Comparison of ENCODE assay signal across 2 cellular contexts in genomic region chr6:143093290-143093689, GRCh38.
TF ChIP-seq lines count a peak whose summit lies in the region.

No MANE protein-coding gene starts in this region.

TF ChIP-seq in IMR-90, 13 proteins besides CTCF, POLR2A, EP300 and RAD21:
- no peak for TF ChIP-seq NFE2L2 (IDR thresholded peaks at IDR 0.05; ENCODE audit: low read depth, low read length)
- no peak for TF ChIP-seq MXI1 (IDR thresholded peaks at IDR 0.05; ENCODE audit: borderline replicate concordance, low read depth, low read length)
- TF ChIP-seq CEBPB (IDR thresholded peaks at IDR 0.05; ENCODE audit: low read depth, low read length) = no peak
- TF ChIP-seq MAFK (IDR thresholded peaks at IDR 0.05; ENCODE audit: low read depth, low read length) = peak; percentile 15; the same call in 1 of the 2 replicates
- TF ChIP-seq SMC3 (IDR thresholded peaks at IDR 0.05; ENCODE audit: low read depth, low read length) = no peak

TF ChIP-seq in K562, 482 proteins besides CTCF, POLR2A, EP300 and RAD21:
- TF ChIP-seq GTF2A2 (tag; IDR thresholded peaks at IDR 0.05) (no peak), ZNF316 (IDR thresholded peaks at IDR 0.05) (peak; percentile 55; the same call in 1 of the 2 replicates), MAFF (IDR thresholded peaks at IDR 0.05; ENCODE audit: low read length) (0 out of 2 replicates have a peak, but pooled peaks have one; percentile 11), FOXJ3 (CRISPR knock-in tag; IDR thresholded peaks at IDR 0.05) (no peak), SOX6 (IDR thresholded peaks at IDR 0.05) (no peak), SNIP1 (IDR thresholded peaks at IDR 0.05; ENCODE audit: low read depth) (no peak)
